In the genomic region with DNA sequence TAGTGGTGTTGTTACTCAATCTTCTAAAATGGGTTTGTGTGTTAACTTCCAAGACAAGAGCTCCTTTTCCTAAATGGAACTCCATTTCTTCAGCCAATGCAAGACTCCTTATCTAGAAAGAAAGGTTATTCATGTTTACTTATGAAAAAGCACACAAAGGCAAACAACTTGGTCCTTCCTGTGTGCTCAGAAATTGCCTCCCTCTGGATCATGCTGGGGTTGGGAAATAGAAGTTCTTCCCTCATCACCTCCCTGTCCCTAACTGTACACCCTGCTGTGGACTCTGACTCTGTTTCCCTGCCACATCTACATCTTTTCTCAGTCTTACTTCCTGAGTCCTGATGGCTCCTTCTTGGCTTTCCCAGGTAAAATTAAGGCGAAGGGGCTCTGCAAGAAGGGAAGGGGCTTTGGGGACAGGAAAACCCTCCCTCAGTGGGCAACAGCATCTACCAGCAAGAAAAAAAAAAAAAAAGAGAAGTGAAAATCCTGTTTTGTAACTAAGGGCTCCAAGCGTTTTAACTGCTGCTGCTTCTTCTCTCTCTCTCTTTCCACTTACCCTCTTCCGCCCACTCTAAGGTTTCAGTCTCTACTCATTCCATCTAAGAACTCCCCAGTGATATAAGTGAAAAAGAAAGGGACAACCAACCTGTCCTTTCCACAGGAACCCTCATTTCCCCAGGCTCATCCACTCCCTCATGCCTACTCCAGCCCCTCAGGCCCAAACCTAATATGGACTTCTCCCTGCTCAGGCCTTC, we compare ENCODE assay signal across 1 cellular context.
A peak's percentile ranks its signal among the peaks of the same experiment; 100 is the strongest.
TF ChIP-seq lines count a peak whose summit lies in the region.

No MANE protein-coding gene starts in this region.

TF ChIP-seq in GM12878, 131 proteins besides CTCF, POLR2A, EP300 and RAD21 (continued from another document and continues in another):
- TF ChIP-seq KAT2A (conservative IDR thresholded peaks at IDR 0.05; ENCODE audit: control insufficient read depth, low read depth, low read length) (no peak), HSF1 (IDR thresholded peaks at IDR 0.05; ENCODE audit: low read depth, low read length) (no peak), SUPT20H (IDR thresholded peaks at IDR 0.05; ENCODE audit: borderline replicate concordance, control insufficient read depth, low read depth, low read length) (no peak), CEBPB (IDR thresholded peaks at IDR 0.05; ENCODE audit: borderline replicate concordance in 1 of 2, low read depth in 2 of 2, low read length in 2 of 2) (no peak), RAD51 (IDR thresholded peaks at IDR 0.05) (no peak), SIN3A (IDR thresholded peaks at IDR 0.05; ENCODE audit: low read depth, low read length) (no peak), RBBP5 (conservative IDR thresholded peaks at IDR 0.05) (no peak), RUNX3 (IDR thresholded peaks at IDR 0.05; ENCODE audit: low read length) (peak; percentile 78), MAX (IDR thresholded peaks at IDR 0.05; ENCODE audit: low read depth, low read length) (no peak), HDAC2 (IDR thresholded peaks at IDR 0.05) (no peak), SRF (IDR thresholded peaks at IDR 0.05; ENCODE audit: low read depth in 2 of 2, low read length in 2 of 2) (0 out of 4 replicates have a peak, but pooled peaks of 1 of the 2 experiments have one; percentile 2), IRF4 (IDR thresholded peaks at IDR 0.05; ENCODE audit: low read depth, low read length) (peak; percentile 78; the same call in 1 of the 2 replicates), FOXM1 (IDR thresholded peaks at IDR 0.05; ENCODE audit: low read depth, low read length) (peak; percentile 38; the same call in 1 of the 2 replicates), SP1 (IDR thresholded peaks at IDR 0.05; ENCODE audit: low read depth, low read length) (no peak), SIX5 (IDR thresholded peaks at IDR 0.05; ENCODE audit: low read depth, low read length, severe bottlenecking) (no peak), IKZF1 (conservative IDR thresholded peaks at IDR 0.05) (peak; percentile 92), KLF5 (IDR thresholded peaks at IDR 0.05; ENCODE audit: partially characterized antibody) (no peak), CHD2 (IDR thresholded peaks at IDR 0.05; ENCODE audit: borderline replicate concordance, low read depth, low read length) (peak; percentile 32; the same call in 1 of the 2 replicates), STAT3 (IDR thresholded peaks at IDR 0.05; ENCODE audit: low read depth, low read length) (0 out of 2 replicates have a peak, but pooled peaks have one; percentile 46), PKNOX1 (IDR thresholded peaks at IDR 0.05) (no peak), MEF2A (IDR thresholded peaks at IDR 0.05; ENCODE audit: insufficient read depth, low read depth, low read length) (peak; percentile 77; the same call in 1 of the 2 replicates), NR2C2 (IDR thresholded peaks at IDR 0.05; ENCODE audit: borderline replicate concordance, control insufficient read depth, insufficient read length, low read depth) (no peak), POLR2AphosphoS5 (IDR thresholded peaks at IDR 0.05; ENCODE audit: low read length) (no peak), ESRRA (IDR thresholded peaks at IDR 0.05; ENCODE audit: low read length) (no peak), ZNF622 (IDR thresholded peaks at IDR 0.05) (no peak), TAF1 (IDR thresholded peaks at IDR 0.05; ENCODE audit: borderline replicate concordance, low read depth, low read length) (no peak), STAT1 (conservative IDR thresholded peaks at IDR 0.05) (no peak), PML (IDR thresholded peaks at IDR 0.05; ENCODE audit: low read length) (no peak), MEF2B (IDR thresholded peaks at IDR 0.05; ENCODE audit: partially characterized antibody, poor library complexity, severe bottlenecking) (peak; percentile 12), E4F1 (IDR thresholded peaks at IDR 0.05; ENCODE audit: borderline replicate concordance, partially characterized antibody) (no peak), NFXL1 (IDR thresholded peaks at IDR 0.05; ENCODE audit: borderline replicate concordance) (no peak), SMAD1 (IDR thresholded peaks at IDR 0.05; ENCODE audit: low read depth, partially characterized antibody) (no peak), SMAD5 (IDR thresholded peaks at IDR 0.05; ENCODE audit: low read depth) (no peak), SREBF2 (IDR thresholded peaks at IDR 0.05; ENCODE audit: low read length) (no peak), BCL11A (IDR thresholded peaks at IDR 0.05; ENCODE audit: low read depth, low read length) (peak; percentile 91), DPF2 (IDR thresholded peaks at IDR 0.05) (peak; percentile 69; the same call in 1 of the 2 replicates)
- TF ChIP-seq, protein P1, sequence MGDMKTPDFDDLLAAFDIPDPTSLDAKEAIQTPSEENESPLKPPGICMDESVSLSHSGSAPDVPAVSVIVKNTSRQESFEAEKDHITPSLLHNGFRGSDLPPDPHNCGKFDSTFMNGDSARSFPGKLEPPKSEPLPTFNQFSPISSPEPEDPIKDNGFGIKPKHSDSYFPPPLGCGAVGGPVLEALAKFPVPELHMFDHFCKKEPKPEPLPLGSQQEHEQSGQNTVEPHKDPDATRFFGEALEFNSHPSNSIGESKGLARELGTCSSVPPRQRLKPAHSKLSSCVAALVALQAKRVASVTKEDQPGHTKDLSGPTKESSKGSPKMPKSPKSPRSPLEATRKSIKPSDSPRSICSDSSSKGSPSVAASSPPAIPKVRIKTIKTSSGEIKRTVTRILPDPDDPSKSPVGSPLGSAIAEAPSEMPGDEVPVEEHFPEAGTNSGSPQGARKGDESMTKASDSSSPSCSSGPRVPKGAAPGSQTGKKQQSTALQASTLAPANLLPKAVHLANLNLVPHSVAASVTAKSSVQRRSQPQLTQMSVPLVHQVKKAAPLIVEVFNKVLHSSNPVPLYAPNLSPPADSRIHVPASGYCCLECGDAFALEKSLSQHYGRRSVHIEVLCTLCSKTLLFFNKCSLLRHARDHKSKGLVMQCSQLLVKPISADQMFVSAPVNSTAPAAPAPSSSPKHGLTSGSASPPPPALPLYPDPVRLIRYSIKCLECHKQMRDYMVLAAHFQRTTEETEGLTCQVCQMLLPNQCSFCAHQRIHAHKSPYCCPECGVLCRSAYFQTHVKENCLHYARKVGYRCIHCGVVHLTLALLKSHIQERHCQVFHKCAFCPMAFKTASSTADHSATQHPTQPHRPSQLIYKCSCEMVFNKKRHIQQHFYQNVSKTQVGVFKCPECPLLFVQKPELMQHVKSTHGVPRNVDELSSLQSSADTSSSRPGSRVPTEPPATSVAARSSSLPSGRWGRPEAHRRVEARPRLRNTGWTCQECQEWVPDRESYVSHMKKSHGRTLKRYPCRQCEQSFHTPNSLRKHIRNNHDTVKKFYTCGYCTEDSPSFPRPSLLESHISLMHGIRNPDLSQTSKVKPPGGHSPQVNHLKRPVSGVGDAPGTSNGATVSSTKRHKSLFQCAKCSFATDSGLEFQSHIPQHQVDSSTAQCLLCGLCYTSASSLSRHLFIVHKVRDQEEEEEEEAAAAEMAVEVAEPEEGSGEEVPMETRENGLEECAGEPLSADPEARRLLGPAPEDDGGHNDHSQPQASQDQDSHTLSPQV (IDR thresholded peaks at IDR 0.05): no peak
- TF ChIP-seq, protein P2, sequence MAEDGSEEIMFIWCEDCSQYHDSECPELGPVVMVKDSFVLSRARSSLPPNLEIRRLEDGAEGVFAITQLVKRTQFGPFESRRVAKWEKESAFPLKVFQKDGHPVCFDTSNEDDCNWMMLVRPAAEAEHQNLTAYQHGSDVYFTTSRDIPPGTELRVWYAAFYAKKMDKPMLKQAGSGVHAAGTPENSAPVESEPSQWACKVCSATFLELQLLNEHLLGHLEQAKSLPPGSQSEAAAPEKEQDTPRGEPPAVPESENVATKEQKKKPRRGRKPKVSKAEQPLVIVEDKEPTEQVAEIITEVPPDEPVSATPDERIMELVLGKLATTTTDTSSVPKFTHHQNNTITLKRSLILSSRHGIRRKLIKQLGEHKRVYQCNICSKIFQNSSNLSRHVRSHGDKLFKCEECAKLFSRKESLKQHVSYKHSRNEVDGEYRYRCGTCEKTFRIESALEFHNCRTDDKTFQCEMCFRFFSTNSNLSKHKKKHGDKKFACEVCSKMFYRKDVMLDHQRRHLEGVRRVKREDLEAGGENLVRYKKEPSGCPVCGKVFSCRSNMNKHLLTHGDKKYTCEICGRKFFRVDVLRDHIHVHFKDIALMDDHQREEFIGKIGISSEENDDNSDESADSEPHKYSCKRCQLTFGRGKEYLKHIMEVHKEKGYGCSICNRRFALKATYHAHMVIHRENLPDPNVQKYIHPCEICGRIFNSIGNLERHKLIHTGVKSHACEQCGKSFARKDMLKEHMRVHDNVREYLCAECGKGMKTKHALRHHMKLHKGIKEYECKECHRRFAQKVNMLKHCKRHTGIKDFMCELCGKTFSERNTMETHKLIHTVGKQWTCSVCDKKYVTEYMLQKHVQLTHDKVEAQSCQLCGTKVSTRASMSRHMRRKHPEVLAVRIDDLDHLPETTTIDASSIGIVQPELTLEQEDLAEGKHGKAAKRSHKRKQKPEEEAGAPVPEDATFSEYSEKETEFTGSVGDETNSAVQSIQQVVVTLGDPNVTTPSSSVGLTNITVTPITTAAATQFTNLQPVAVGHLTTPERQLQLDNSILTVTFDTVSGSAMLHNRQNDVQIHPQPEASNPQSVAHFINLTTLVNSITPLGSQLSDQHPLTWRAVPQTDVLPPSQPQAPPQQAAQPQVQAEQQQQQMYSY (CRISPR knock-in tag; IDR thresholded peaks at IDR 0.05): no peak
- TF ChIP-seq, protein P3, sequence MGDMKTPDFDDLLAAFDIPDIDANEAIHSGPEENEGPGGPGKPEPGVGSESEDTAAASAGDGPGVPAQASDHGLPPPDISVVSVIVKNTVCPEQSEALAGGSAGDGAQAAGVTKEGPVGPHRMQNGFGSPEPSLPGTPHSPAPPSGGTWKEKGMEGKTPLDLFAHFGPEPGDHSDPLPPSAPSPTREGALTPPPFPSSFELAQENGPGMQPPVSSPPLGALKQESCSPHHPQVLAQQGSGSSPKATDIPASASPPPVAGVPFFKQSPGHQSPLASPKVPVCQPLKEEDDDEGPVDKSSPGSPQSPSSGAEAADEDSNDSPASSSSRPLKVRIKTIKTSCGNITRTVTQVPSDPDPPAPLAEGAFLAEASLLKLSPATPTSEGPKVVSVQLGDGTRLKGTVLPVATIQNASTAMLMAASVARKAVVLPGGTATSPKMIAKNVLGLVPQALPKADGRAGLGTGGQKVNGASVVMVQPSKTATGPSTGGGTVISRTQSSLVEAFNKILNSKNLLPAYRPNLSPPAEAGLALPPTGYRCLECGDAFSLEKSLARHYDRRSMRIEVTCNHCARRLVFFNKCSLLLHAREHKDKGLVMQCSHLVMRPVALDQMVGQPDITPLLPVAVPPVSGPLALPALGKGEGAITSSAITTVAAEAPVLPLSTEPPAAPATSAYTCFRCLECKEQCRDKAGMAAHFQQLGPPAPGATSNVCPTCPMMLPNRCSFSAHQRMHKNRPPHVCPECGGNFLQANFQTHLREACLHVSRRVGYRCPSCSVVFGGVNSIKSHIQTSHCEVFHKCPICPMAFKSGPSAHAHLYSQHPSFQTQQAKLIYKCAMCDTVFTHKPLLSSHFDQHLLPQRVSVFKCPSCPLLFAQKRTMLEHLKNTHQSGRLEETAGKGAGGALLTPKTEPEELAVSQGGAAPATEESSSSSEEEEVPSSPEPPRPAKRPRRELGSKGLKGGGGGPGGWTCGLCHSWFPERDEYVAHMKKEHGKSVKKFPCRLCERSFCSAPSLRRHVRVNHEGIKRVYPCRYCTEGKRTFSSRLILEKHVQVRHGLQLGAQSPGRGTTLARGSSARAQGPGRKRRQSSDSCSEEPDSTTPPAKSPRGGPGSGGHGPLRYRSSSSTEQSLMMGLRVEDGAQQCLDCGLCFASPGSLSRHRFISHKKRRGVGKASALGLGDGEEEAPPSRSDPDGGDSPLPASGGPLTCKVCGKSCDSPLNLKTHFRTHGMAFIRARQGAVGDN (IDR thresholded peaks at IDR 0.05): no peak
- TF ChIP-seq, protein P4, sequence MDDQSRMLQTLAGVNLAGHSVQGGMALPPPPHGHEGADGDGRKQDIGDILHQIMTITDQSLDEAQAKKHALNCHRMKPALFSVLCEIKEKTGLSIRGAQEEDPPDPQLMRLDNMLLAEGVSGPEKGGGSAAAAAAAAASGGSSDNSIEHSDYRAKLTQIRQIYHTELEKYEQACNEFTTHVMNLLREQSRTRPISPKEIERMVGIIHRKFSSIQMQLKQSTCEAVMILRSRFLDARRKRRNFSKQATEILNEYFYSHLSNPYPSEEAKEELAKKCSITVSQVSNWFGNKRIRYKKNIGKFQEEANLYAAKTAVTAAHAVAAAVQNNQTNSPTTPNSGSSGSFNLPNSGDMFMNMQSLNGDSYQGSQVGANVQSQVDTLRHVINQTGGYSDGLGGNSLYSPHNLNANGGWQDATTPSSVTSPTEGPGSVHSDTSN (IDR thresholded peaks at IDR 0.05; ENCODE audit: insufficient replicate concordance, low read depth, low read length): no peak
